Comparison of ENCODE assay signal across 16 cellular contexts in the genomic region with DNA sequence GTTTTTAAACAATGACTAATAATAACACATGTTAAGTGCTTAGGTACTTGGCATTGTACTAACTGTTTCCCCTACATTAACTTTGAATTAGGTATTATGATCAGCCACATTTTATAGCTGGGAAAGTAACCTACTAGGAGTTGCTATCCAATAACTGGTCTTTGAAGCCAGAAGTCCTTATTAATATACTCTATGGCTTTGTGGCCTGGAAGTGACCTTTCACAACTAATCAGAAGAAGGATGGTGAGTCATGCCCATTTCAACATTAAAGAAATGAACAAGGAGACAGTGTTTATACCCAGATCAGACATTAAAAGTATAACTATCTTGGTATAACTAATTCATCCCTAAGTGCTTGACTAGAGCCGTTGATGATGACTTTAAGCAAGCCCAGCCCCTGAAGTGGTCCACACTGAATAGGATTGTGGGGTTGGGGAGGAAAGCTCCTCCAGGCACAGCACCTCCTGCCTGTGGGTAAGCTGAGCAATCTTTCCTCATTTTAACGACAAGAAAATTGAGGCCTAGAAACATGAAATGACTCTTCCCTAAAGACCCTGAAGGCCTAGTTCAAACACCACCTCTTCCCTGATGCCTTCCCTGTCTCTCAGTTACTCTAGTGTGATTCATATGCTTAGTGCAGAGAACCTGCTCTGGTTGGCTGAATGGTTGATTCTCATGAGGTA.
DNase-seq lines count a peak whose midpoint lies in the region; ATAC-seq and TF ChIP-seq lines count a peak whose summit lies in the region.
"Had no signal": no experiment of that assay in that cellular context is flagged by ENCODE, and none has a peak within 500 bp of the region (broad histone marks: within the 10 kb centered on the region; RNA-seq: fewer than 3 reads in every experiment).

No MANE protein-coding gene starts in this region.

- no peaks in the 10 kb centered on the region for H3K36me3 ChIP-seq in IMR-90 (ENCODE audit: control insufficient read depth, insufficient read depth, low read length)
- H3K36me3 ChIP-seq: BLaER1 treated with 17β-estradiol and CSF1 and Interleukin-3, amounts not matched to agents 10 nM and 100 nM; heart left ventricle; stomach had no signal

- CTCF ChIA-PET in IMR-90 (lab: Yijun Ruan, JAX) = no interaction called here

- TF ChIP-seq RAD21 in IMR-90 (IDR thresholded peaks at IDR 0.05; ENCODE audit: low read length) = no peak

- no peaks in the 10 kb centered on the region for H3K9me3 ChIP-seq in IMR-90 (ENCODE audit: control insufficient read depth, insufficient read depth, low read length)
- H3K9me3 ChIP-seq: stomach had no signal

- ATAC-seq in IMR-90 (ENCODE audit: low read depth) = no peak
- ATAC-seq in HG02759 (IDR thresholded peaks at IDR 0.05; ENCODE audit: unreplicated experiment) = no peak
- no peak for ATAC-seq in GM19351 (IDR thresholded peaks at IDR 0.05; ENCODE audit: unreplicated experiment)
- ATAC-seq in HG03135 (IDR thresholded peaks at IDR 0.05; ENCODE audit: unreplicated experiment) = no peak
- ATAC-seq: activated CD8-positive, alpha-beta memory T cell treated with anti-CD3 and anti-CD28 coated beads, Interleukin-2, amount 10 ng/mL, durations not matched to agents 7 days and 5 days; heart left ventricle; left lobe of liver; sciatic nerve had no signal

- no peak overlapping the region for H3K4ac ChIP-seq in IMR-90 (ENCODE audit: low read depth, low read length)

- no peak overlapping the region for H2BK15ac ChIP-seq in IMR-90 (ENCODE audit: low read depth, low read length)

- no peak overlapping the region; the same call in 1 of the 2 replicates for H3K4me2 ChIP-seq in IMR-90 (ENCODE audit: low read depth, low read length)

- no peak overlapping the region for H2BK5ac ChIP-seq in IMR-90 (ENCODE audit: low read depth, low read length, poor library complexity, severe bottlenecking)

- no peak overlapping the region for H4K5ac ChIP-seq in IMR-90 (ENCODE audit: low read depth, low read length)

- H3K9me1 ChIP-seq in IMR-90 (ENCODE audit: insufficient read depth, low read length) = peaks cover 5% of the 10 kb centered on the region

- H3K79me1 ChIP-seq in IMR-90 (ENCODE audit: low read depth in 1 of 2, low read length in 2 of 2) = no peaks in the 10 kb centered on the region

- H3K23ac ChIP-seq in IMR-90 (ENCODE audit: low read depth, low read length) = no peak overlapping the region; the same call in 1 of the 2 replicates

- no peaks in the 10 kb centered on the region for H4K20me1 ChIP-seq in IMR-90 (ENCODE audit: insufficient read depth, low read length)
- H4K20me1 ChIP-seq: BLaER1 treated with 17β-estradiol and CSF1 and Interleukin-3, amounts not matched to agents 10 nM and 100 nM had no signal

- no peak overlapping the region; the same call in 1 of the 2 replicates for H3K18ac ChIP-seq in IMR-90 (ENCODE audit: low read depth, low read length)

- H3K27ac ChIP-seq in IMR-90 (ENCODE audit: insufficient read depth, low read length) = no peak overlapping the region
- H3K27ac ChIP-seq: heart left ventricle, stomach had no signal

- no peak overlapping the region for H2BK20ac ChIP-seq in IMR-90 (ENCODE audit: low read depth, low read length)

- WGBS in IMR-90 (ENCODE audit: extremely low coverage in 2 of 2, insufficient read length in 1 of 2), 2 experiments = no CpG with 5 or more reads among the region's 2 CpGs

- H2AK5ac ChIP-seq in IMR-90 (ENCODE audit: low read depth, low read length) = no peak overlapping the region

- no TSS peak for BruUV-seq in IMR-90 (replicated peaks; lab: Mats Ljungman, UMichigan)

- dilution Hi-C loops in IMR-90 (cut with HindIII; ENCODE audit: low sequenced_read_pairs, unreplicated experiment) = no loop called here

- no peak overlapping the region for H2AFZ ChIP-seq in IMR-90 (replicated peaks; ENCODE audit: low read length, poor library complexity)

- no peaks in the 10 kb centered on the region for H3K27me3 ChIP-seq in IMR-90 (ENCODE audit: control insufficient read depth, insufficient read depth, low read length)
- H3K27me3 ChIP-seq: BLaER1 treated with 17β-estradiol and CSF1 and Interleukin-3, amounts not matched to agents 10 nM and 100 nM; heart left ventricle; stomach had no signal

- POLR2A ChIA-PET in IMR-90 (lab: Charles Lee; ENCODE audit: unreplicated experiment) = no interaction called here

- H3K9ac ChIP-seq in IMR-90 (ENCODE audit: low read depth, low read length) = no peak overlapping the region
- H3K9ac ChIP-seq: BLaER1 treated with 17β-estradiol and CSF1 and Interleukin-3, amounts not matched to agents 10 nM and 100 nM had no signal

- H4K8ac ChIP-seq in IMR-90 (ENCODE audit: low read depth in 2 of 2, low read length in 2 of 2) = no peak overlapping the region

- TF ChIP-seq POLR2A in IMR-90 (IDR thresholded peaks at IDR 0.05; ENCODE audit: low read depth, low read length) = no peak

- no peak overlapping the region for H3K56ac ChIP-seq in IMR-90 (ENCODE audit: extremely low read depth, insufficient read depth, low read length)

- peaks cover 3% of the 10 kb centered on the region for H3K4me1 ChIP-seq in IMR-90 (ENCODE audit: control insufficient read depth, insufficient read depth, low read length)
- H3K4me1 ChIP-seq: stomach had no signal

- peak; percentile 31 for DNase-seq in Caki2 (ENCODE audit: low read depth)
- DNase-seq in IMR-90 = peak; percentile 60
- peak; percentile 63 for DNase-seq in astrocyte of the cerebellum (ENCODE audit: low read depth)
- DNase-seq in glomerular visceral epithelial cell (ENCODE audit: extremely low spot score) = peak; percentile 40
- no peak for DNase-seq in NCI-H2227 (lab: John Stamatoyannopoulos, UW; ENCODE audit: unreplicated experiment)
- DNase-seq: activated CD8-positive, alpha-beta memory T cell treated with anti-CD3 and anti-CD28 coated beads, Interleukin-2, amount 10 ng/mL, durations not matched to agents 7 days and 5 days; heart left ventricle; NCI-H446; nephron progenitor cell; stomach had no signal

- in situ Hi-C loops in Caki2 (cut with HindIII; ENCODE audit: low pct_unique_long_range_greater_than_20kb, low sequenced_read_pairs) = no loop called here
- in situ Hi-C loops in IMR-90 (cut with MboI; ENCODE audit: low sequenced_read_pairs) = no loop called here
- in situ Hi-C loops in astrocyte of the cerebellum (cut with HindIII; ENCODE audit: low sequenced_read_pairs) = no loop called here

- no peak overlapping the region for H2BK120ac ChIP-seq in IMR-90 (ENCODE audit: low read depth, low read length)

- TF ChIP-seq CTCF in IMR-90 (conservative IDR thresholded peaks at IDR 0.05; ENCODE audit: low read depth, low read length) (no peak), astrocyte of the cerebellum (IDR thresholded peaks at IDR 0.05; ENCODE audit: low read depth, low read length, missing control alignments) (no peak)

- H3K14ac ChIP-seq in IMR-90 (replicated peaks; ENCODE audit: low read depth, low read length) = peak overlapping the region; percentile 37; the same call in 1 of the 2 replicates

- intact Hi-C loops in IMR-90 (cut with micrococcal nuclease) = no loop called here

- H4K91ac ChIP-seq in IMR-90 (ENCODE audit: insufficient read depth, low read depth, low read length) = no peak overlapping the region

- no peak overlapping the region for H2AK9ac ChIP-seq in IMR-90 (replicated peaks; ENCODE audit: low read depth, low read length, poor library complexity)

- H3K4me3 ChIP-seq in IMR-90 (ENCODE audit: insufficient read depth, low read depth, low read length) = no peak overlapping the region
- H3K4me3 ChIP-seq in astrocyte of the cerebellum (ENCODE audit: low read depth, low read length) = no peak overlapping the region
- H3K4me3 ChIP-seq: BLaER1 treated with 17β-estradiol and CSF1 and Interleukin-3, amounts not matched to agents 10 nM and 100 nM; heart left ventricle; stomach had no signal

TF ChIP-seq in IMR-90, 13 proteins besides CTCF, POLR2A, EP300 and RAD21:
- TF ChIP-seq FOS (IDR thresholded peaks at IDR 0.05; ENCODE audit: low read depth, low read length) (peak; percentile 63; the same call in 1 of the 2 replicates), RCOR1 (IDR thresholded peaks at IDR 0.05; ENCODE audit: insufficient replicate concordance, low read length) (no peak)
